In the genomic region with DNA sequence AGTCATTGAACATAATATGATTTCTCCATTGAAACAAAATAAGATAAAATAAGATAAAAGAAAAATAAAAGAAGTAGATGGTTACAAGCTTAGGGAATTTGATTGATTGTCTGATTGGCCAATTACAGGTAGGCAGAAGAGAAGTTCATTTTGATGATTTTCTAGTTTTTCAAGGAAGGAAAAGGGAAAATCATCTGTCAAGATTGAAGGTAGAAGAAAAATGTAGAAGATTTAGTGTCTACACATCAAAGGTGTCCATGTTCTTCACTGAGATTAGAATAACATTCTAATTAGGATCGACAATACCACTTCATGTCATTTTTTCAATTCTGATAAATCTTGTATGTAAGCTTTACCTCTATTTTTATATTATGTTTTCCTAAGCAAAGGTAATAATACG, we compare ENCODE assay signal across 6 cellular contexts.
"Had no signal": no experiment of that assay in that cellular context is flagged by ENCODE, and none has a peak within 500 bp of the region (broad histone marks: within the 10 kb centered on the region; RNA-seq: fewer than 3 reads in every experiment).

No MANE protein-coding gene starts in this region.

- H3K27me3 Mint-ChIP-seq: IgD-negative memory B cell had no signal

- H3K36me3 Mint-ChIP-seq: IgD-negative memory B cell had no signal

- H3K4me1 Mint-ChIP-seq: IgD-negative memory B cell had no signal

- H3K27ac Mint-ChIP-seq: IgD-negative memory B cell had no signal

- H3K4me3 ChIP-seq: K562 had no signal

- H3K27ac ChIP-seq: HL-60 had no signal

- DNase-seq: IMR-90, KBM-7, KG1 had no signal

- H3K4me3 Mint-ChIP-seq: IgD-negative memory B cell had no signal
